25 cellular contexts compared by ENCODE assay signal in the genomic region with DNA sequence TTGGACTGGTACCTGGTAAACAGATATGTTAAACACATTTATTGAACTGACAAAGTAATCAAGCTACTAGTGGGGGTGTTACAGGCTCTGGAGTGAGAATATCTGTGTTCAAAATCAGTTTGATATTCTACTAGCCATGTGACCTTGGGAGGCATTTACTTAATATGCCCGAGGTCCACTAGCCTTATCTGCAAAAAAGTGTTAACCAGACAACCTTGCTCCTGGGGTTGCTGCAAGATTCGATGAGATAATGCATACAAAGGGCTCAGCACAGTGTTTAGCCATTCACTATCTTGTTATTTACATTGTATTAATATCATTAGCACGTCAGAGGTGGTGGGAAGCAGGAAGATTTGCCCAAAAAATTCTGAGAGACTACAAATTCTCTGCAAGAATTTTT.
"Had no signal": no experiment of that assay in that cellular context is flagged by ENCODE, and none has a peak within 500 bp of the region (broad histone marks: within the 10 kb centered on the region; RNA-seq: fewer than 3 reads in every experiment).

No MANE protein-coding gene starts in this region.

- H3K27me3 ChIP-seq: SJCRH30 had no signal

- FAIRE-seq: astrocyte had no signal

- H3K36me3 Mint-ChIP-seq: activated CD4-positive, alpha-beta memory T cell treated with anti-CD3 and anti-CD28 coated beads for 36 hours; activated naive CD4-positive, alpha-beta T cell treated with anti-CD3 and anti-CD28 coated beads, Interleukin-2, amount 50 U/mL, for 72 hours had no signal

- H3K36me3 ChIP-seq: SJCRH30 had no signal

- H3K27ac ChIP-seq: KMS-11, SJCRH30 had no signal

- H3K4me3 ChIP-seq: SJCRH30 had no signal

- H3K9me3 Mint-ChIP-seq: activated CD4-positive, alpha-beta T cell treated with anti-CD3 and anti-CD28 coated beads, Interleukin-2, amount 10 ng/mL, durations not matched to agents 7 days and 5 days; activated naive CD8-positive, alpha-beta T cell treated with anti-CD3 and anti-CD28 coated beads, Interleukin-2, amount 50 U/mL, for 24 hours; brain had no signal

- H3K4me1 Mint-ChIP-seq: activated CD4-positive, alpha-beta T cell treated with anti-CD3 and anti-CD28 coated beads, Interleukin-2, amount 10 ng/mL, durations not matched to agents 7 days and 5 days; activated naive CD8-positive, alpha-beta T cell treated with anti-CD3 and anti-CD28 coated beads, Interleukin-2, amount 50 U/mL, for 24 hours; T-helper 17 cell had no signal

- H3K4me2 ChIP-seq: KMS-11 had no signal

- H3K27ac Mint-ChIP-seq: activated CD4-positive, alpha-beta memory T cell treated with anti-CD3 and anti-CD28 coated beads for 36 hours; activated CD4-positive, alpha-beta T cell treated with anti-CD3 and anti-CD28 coated beads, Interleukin-2, amount 10 ng/mL, durations not matched to agents 7 days and 5 days; activated naive CD4-positive, alpha-beta T cell treated with anti-CD3 and anti-CD28 coated beads, Interleukin-2, amount 50 U/mL, for 72 hours; activated naive CD8-positive, alpha-beta T cell treated with anti-CD3 and anti-CD28 coated beads, Interleukin-2, amount 50 U/mL, for 24 hours; brain; T-helper 17 cell had no signal

- H3K9ac ChIP-seq: KMS-11 had no signal

- H3K9me3 ChIP-seq: SJCRH30 had no signal

- H3K27me3 Mint-ChIP-seq: activated CD4-positive, alpha-beta memory T cell treated with anti-CD3 and anti-CD28 coated beads for 36 hours; activated CD4-positive, alpha-beta T cell treated with anti-CD3 and anti-CD28 coated beads, Interleukin-2, amount 10 ng/mL, durations not matched to agents 7 days and 5 days; activated naive CD8-positive, alpha-beta T cell treated with anti-CD3 and anti-CD28 coated beads, Interleukin-2, amount 50 U/mL, for 24 hours; T-helper 17 cell had no signal

- H3K4me3 Mint-ChIP-seq: activated CD4-positive, alpha-beta memory T cell treated with anti-CD3 and anti-CD28 coated beads for 36 hours; activated CD4-positive, alpha-beta T cell treated with anti-CD3 and anti-CD28 coated beads, Interleukin-2, amount 10 ng/mL, durations not matched to agents 7 days and 5 days; activated naive CD8-positive, alpha-beta T cell treated with anti-CD3 and anti-CD28 coated beads, Interleukin-2, amount 50 U/mL, for 24 hours; activated T-cell treated with anti-CD3 and anti-CD28 coated beads, Interleukin-2, amount 50 U/mL, for 4 hours; brain; T-helper 17 cell had no signal

- DNase-seq: activated CD4-positive, alpha-beta memory T cell treated with anti-CD3 and anti-CD28 coated beads for 36 hours; activated CD4-positive, alpha-beta T cell treated with anti-CD3 and anti-CD28 coated beads, Interleukin-2, amount 10 ng/mL, durations not matched to agents 7 days and 5 days; activated CD4-positive, CD25-positive, alpha-beta regulatory T cell; activated CD8-positive, alpha-beta memory T cell treated with anti-CD3 and anti-CD28 coated beads for 24 hours; activated effector memory CD4-positive, alpha-beta T cell treated with anti-CD3 and anti-CD28 coated beads, Interleukin-2, amount 50 U/mL, for 16 hours; activated naive CD4-positive, alpha-beta T cell treated with Interleukin-2 at 50 U/mL for 16 hours; activated naive CD8-positive, alpha-beta T cell treated with anti-CD3 and anti-CD28 coated beads, Interleukin-2, amount 50 U/mL, for 24 hours; activated T-cell treated with anti-CD3 and anti-CD28 coated beads, Interleukin-2, amount 50 U/mL, for 4 hours; amniotic stem cell; NCI-H1092; NCI-H1417; NCI-H1930; NCI-H345; NCI-H510A; NCI-H526 treated with DMSO at 0.1 percent for 48 hours; NCI-H82; Right ventricle myocardium superior; RPMI8226; SJCRH30; T-helper 17 cell; T-helper 9 cell had no signal

- ATAC-seq: activated naive CD4-positive, alpha-beta T cell treated with anti-CD3 and anti-CD28 coated beads, Interleukin-2, amount 50 U/mL, for 72 hours; activated naive CD8-positive, alpha-beta T cell treated with anti-CD3 and anti-CD28 coated beads, Interleukin-2, amount 50 U/mL, for 24 hours; activated T-cell treated with anti-CD3 and anti-CD28 coated beads, Interleukin-2, amount 50 U/mL, for 4 hours; T-helper 17 cell had no signal
